Comparison of ENCODE assay signal across 17 cellular contexts in genomic region chr1:208230668-208231529, GRCh38. TPM values are rescaled to one million over a fixed set of nuclear protein-coding genes. Genes with fewer than 3 reads are reported as not detected.
DNase-seq lines count a peak whose midpoint lies in the region; ATAC-seq, FAIRE-seq and TF ChIP-seq lines count a peak whose summit lies in the region.
"Had no signal": no experiment of that assay in that cellular context is flagged by ENCODE, and none has a peak within 500 bp of the region (broad histone marks: within the 10 kb centered on the region; RNA-seq: fewer than 3 reads in every experiment).

No MANE protein-coding gene starts in this region.

- POLR2A ChIA-PET in SK-N-SH (lab: Yijun Ruan, JAX) (no interaction called here), Caco-2 (lab: Charles Lee) (no interaction called here)

- H3K4me2 ChIP-seq in SK-N-SH (peak overlapping the region; percentile 62; the same call in 1 of the 2 replicates), neural cell (ENCODE audit: low read length) (no peak overlapping the region)

- peaks cover 26 to 35% of the 10 kb centered on the region in 2 experiments for H3K4me1 ChIP-seq in SK-N-SH (ENCODE audit: control insufficient read depth in 1 of 2, insufficient read depth in 2 of 2, low read depth in 1 of 2, low read length in 1 of 2)
- peaks cover 84% of the 10 kb centered on the region for H3K4me1 ChIP-seq in upper lobe of right lung
- peaks cover 11% of the 10 kb centered on the region; the same call in 1 of the 2 replicates for H3K4me1 ChIP-seq in Caco-2
- peaks cover 50 to 62% (median 57%) of the 10 kb centered on the region in 3 donors for H3K4me1 ChIP-seq in pancreas

- intact Hi-C loops in upper lobe of right lung (cut with DNase I) (no loop called here), Caco-2 (cut with micrococcal nuclease; ENCODE audit: unreplicated experiment) (no loop called here), pancreas (cut with DNase I) (no loop called here)

- H3F3A ChIP-seq in SK-N-SH (replicated peaks; ENCODE audit: insufficient read depth): peaks cover 9% of the 10 kb centered on the region
- H3F3A ChIP-seq in neural cell (ENCODE audit: insufficient read depth, low read length, poor library complexity, severe bottlenecking): peaks cover 3% of the 10 kb centered on the region

- no peak for ATAC-seq in SK-N-SH treated with all-trans-retinoic acid at 6 μM for 48 hours
- peak; percentile 34 for ATAC-seq in esophagus mucosa
- peak; percentile 63 for ATAC-seq in upper lobe of right lung
- no peak for ATAC-seq in pancreas
- ATAC-seq: HCT116, heart left ventricle, T-cell had no signal

- H3K9ac ChIP-seq in SK-N-SH: no peak overlapping the region
- H3K9ac ChIP-seq in neural cell (ENCODE audit: low read length): peak overlapping the region; percentile 44

- no peaks in the 10 kb centered on the region; the same call in 1 of the 2 replicates for H4K20me1 ChIP-seq in SK-N-SH (ENCODE audit: insufficient read depth)
- peaks cover 7% of the 10 kb centered on the region for H4K20me1 ChIP-seq in neural cell (ENCODE audit: insufficient read depth)

- TF ChIP-seq RAD21 in SK-N-SH (IDR thresholded peaks at IDR 0.05; ENCODE audit: low read length) (no peak), neural cell (conservative IDR thresholded peaks at IDR 0.05) (no peak)

- H3K27ac ChIP-seq in SK-N-SH (ENCODE audit: low read depth in 2 of 2, low read length in 1 of 2) (peak overlapping the region in 1 of 2 experiments; percentile 67; a peak in 2 of 4 replicates), neural cell (ENCODE audit: low read length) (peak overlapping the region; percentile 53), upper lobe of right lung (peak overlapping the region; percentile 25), pancreas (no peak overlapping the region)
- H3K27ac ChIP-seq: skin epidermis, VCaP had no signal

- H3K9me2 ChIP-seq in SK-N-SH (no peaks in the 10 kb centered on the region), neural cell (ENCODE audit: insufficient read depth, low read length) (no peaks in the 10 kb centered on the region)

- H3K36me3 ChIP-seq in SK-N-SH (replicated peaks in 1 of 2; ENCODE audit: control insufficient read depth in 1 of 2, insufficient read depth in 2 of 2, low read length in 1 of 2) (peaks cover 14 to 17% of the 10 kb centered on the region in 2 experiments), neural cell (ENCODE audit: insufficient read depth, low read length) (no peaks in the 10 kb centered on the region), upper lobe of right lung (no peaks in the 10 kb centered on the region), Caco-2 (ENCODE audit: control insufficient read depth, insufficient read depth, low read length) (no peaks in the 10 kb centered on the region), pancreas (no peaks in the 10 kb centered on the region)

- no peak overlapping the region for H3K27ac Mint-ChIP-seq in Caco-2 (ENCODE audit: unreplicated experiment)
- H3K27ac Mint-ChIP-seq: activated naive CD8-positive, alpha-beta T cell treated with anti-CD3 and anti-CD28 coated beads, Interleukin-2, amount 10 ng/mL, durations not matched to agents 7 days and 5 days; T-cell had no signal

- TF ChIP-seq CTCF in SK-N-SH (IDR thresholded peaks at IDR 0.05) (no peak), neural cell (IDR thresholded peaks at IDR 0.05; ENCODE audit: poor library complexity, severe bottlenecking) (no peak), upper lobe of right lung (IDR thresholded peaks at IDR 0.05) (no peak), Caco-2 (IDR thresholded peaks at IDR 0.05; ENCODE audit: insufficient read depth in 1 of 2, low read depth in 1 of 2, low read length in 1 of 2, severe bottlenecking in 1 of 2, unreplicated experiment in 1 of 2) (no peak), pancreas (IDR thresholded peaks at IDR 0.05) (no peak)

- H3K9me3 ChIP-seq in SK-N-SH: no peaks in the 10 kb centered on the region
- no peaks in the 10 kb centered on the region for H3K9me3 ChIP-seq in neural cell (ENCODE audit: low read length)
- H3K9me3 ChIP-seq in upper lobe of right lung: no peaks in the 10 kb centered on the region
- H3K9me3 ChIP-seq in Caco-2: no peaks in the 10 kb centered on the region
- H3K9me3 ChIP-seq in pancreas: no peaks in the 10 kb centered on the region
- H3K9me3 ChIP-seq: heart left ventricle had no signal

- TF ChIP-seq EP300 in SK-N-SH (IDR thresholded peaks at IDR 0.05; ENCODE audit: borderline replicate concordance in 1 of 2, low read depth in 1 of 2, low read length in 1 of 2) (no peak), neural cell (conservative IDR thresholded peaks at IDR 0.05; ENCODE audit: poor library complexity, severe bottlenecking) (no peak)

- DNase-seq in SK-N-SH: no peak
- DNase-seq in upper lobe of right lung: peak; percentile 75
- no peak for DNase-seq in Caco-2
- no peak for DNase-seq in pancreas
- no peak for DNase-seq in NK-92 (lab: John Stamatoyannopoulos, UW; ENCODE audit: unreplicated experiment)
- DNase-seq: activated naive CD8-positive, alpha-beta T cell treated with anti-CD3 and anti-CD28 coated beads, Interleukin-2, amount 10 ng/mL, durations not matched to agents 7 days and 5 days; heart left ventricle; NCI-H345; stimulated activated CD4-positive, alpha-beta T cell treated with anti-CD3 and anti-CD28 coated beads, Interleukin-4, amount 100 ng/mL, for 4 hours; stimulated activated CD8-positive, alpha-beta memory T cell treated with anti-CD3 and anti-CD28 coated beads, Interleukin-4, amount 100 ng/mL, for 48 hours; T-cell had no signal

- peaks cover 100% of the 10 kb centered on the region for H3K79me2 ChIP-seq in SK-N-SH (ENCODE audit: insufficient read depth)
- peaks cover 96% of the 10 kb centered on the region for H3K79me2 ChIP-seq in neural cell (replicated peaks; ENCODE audit: insufficient read depth, low read length)

- H3K27me3 Mint-ChIP-seq in Caco-2 (ENCODE audit: insufficient read depth, unreplicated experiment): no peaks in the 10 kb centered on the region

- CTCF ChIA-PET in SK-N-SH (lab: Yijun Ruan, JAX) (interaction anchor here (0.7 to 19.9 kb wide), 10 partner anchors 8 to 209 kb away, joined by 3 to 579 read pairs (median 4); no protein-coding TSS in a partner anchor), Caco-2 (lab: Charles Lee) (interaction anchor here (0.6 to 0.9 kb wide), 2 partner anchors 13 to 209 kb away, joined by 3 read pairs; partner anchors contain the start of gene PLXNA2)

- H2AFZ ChIP-seq in SK-N-SH (ENCODE audit: low read depth) (no peak overlapping the region), neural cell (ENCODE audit: low read depth, low read length) (no peak overlapping the region)

- H3K27me3 ChIP-seq in SK-N-SH (ENCODE audit: insufficient read depth) (no peaks in the 10 kb centered on the region), neural cell (ENCODE audit: insufficient read depth, low read depth, low read length) (no peaks in the 10 kb centered on the region), upper lobe of right lung (no peaks in the 10 kb centered on the region), Caco-2 (replicated peaks; ENCODE audit: control insufficient read depth, insufficient read depth, low read length) (no peaks in the 10 kb centered on the region), pancreas (no peaks in the 10 kb centered on the region)
- H3K27me3 ChIP-seq: heart left ventricle had no signal

- no peak for FAIRE-seq in pancreas (lab: Jason Lieb, UNC)

- H3K4me3 ChIP-seq in SK-N-SH (ENCODE audit: low read depth in 2 of 2, low read length in 1 of 2) (no peak overlapping the region), neural cell (ENCODE audit: low read length) (peak overlapping the region; percentile 49), upper lobe of right lung (no peak overlapping the region), Caco-2 (ENCODE audit: low read depth, low read length) (no peak overlapping the region), pancreas (no peak overlapping the region)
- H3K4me3 ChIP-seq: heart left ventricle, skin epidermis had no signal

- H3K9me3 Mint-ChIP-seq in Caco-2 (ENCODE audit: unreplicated experiment): no peaks in the 10 kb centered on the region
- H3K9me3 Mint-ChIP-seq: activated naive CD8-positive, alpha-beta T cell treated with anti-CD3 and anti-CD28 coated beads, Interleukin-2, amount 10 ng/mL, durations not matched to agents 7 days and 5 days; T-cell had no signal

- peaks cover 12% of the 10 kb centered on the region for H3K4me1 Mint-ChIP-seq in Caco-2 (ENCODE audit: low read depth, unreplicated experiment)

- no peak overlapping the region for H3K4me3 Mint-ChIP-seq in Caco-2 (ENCODE audit: unreplicated experiment)
- H3K4me3 Mint-ChIP-seq: activated naive CD8-positive, alpha-beta T cell treated with anti-CD3 and anti-CD28 coated beads, Interleukin-2, amount 10 ng/mL, durations not matched to agents 7 days and 5 days; T-cell had no signal

- H3K36me3 Mint-ChIP-seq in Caco-2 (ENCODE audit: insufficient read depth, unreplicated experiment): no peaks in the 10 kb centered on the region
- H3K36me3 Mint-ChIP-seq: activated naive CD8-positive, alpha-beta T cell treated with anti-CD3 and anti-CD28 coated beads, Interleukin-2, amount 10 ng/mL, durations not matched to agents 7 days and 5 days; T-cell had no signal

- WGBS in SK-N-SH (ENCODE audit: low lambda C conversion rate): 92% methylated on average over 15 of the region's 15 CpGs
- 66 to 69% methylated on average over 15 of the region's 15 CpGs for WGBS in pancreas, 2 donors

- no TSS peak for BruUV-seq in Caco-2 (replicated peaks; lab: Mats Ljungman, UMichigan)

TF ChIP-seq in SK-N-SH, 30 proteins besides CTCF, POLR2A, EP300 and RAD21 (continues in another document):
- TF ChIP-seq CHD2 (IDR thresholded peaks at IDR 0.05; ENCODE audit: low read length, partially characterized antibody) (no peak), NRF1 (IDR thresholded peaks at IDR 0.05; ENCODE audit: low read depth, low read length) (no peak), FOXJ3 (CRISPR knock-in tag; IDR thresholded peaks at IDR 0.05) (no peak)

TF ChIP-seq in SK-N-SH treated with all-trans-retinoic acid at 6 μM for 48 hours, 23 proteins besides CTCF, POLR2A, EP300 and RAD21 (continues in another document):
- no peak for TF ChIP-seq OSR1 (CRISPR knock-in tag; IDR thresholded peaks at IDR 0.05)
- TF ChIP-seq RARB (CRISPR knock-in tag; IDR thresholded peaks at IDR 0.05): no peak

TF ChIP-seq in neural cell, 6 proteins besides CTCF, POLR2A, EP300 and RAD21 (continues in another document):
- TF ChIP-seq TAF1 (IDR thresholded peaks at IDR 0.05; ENCODE audit: low read depth): no peak
- no peak for TF ChIP-seq SMC3 (conservative IDR thresholded peaks at IDR 0.05; ENCODE audit: poor library complexity)
- TF ChIP-seq POLR2AphosphoS5 (IDR thresholded peaks at IDR 0.05): no peak

RNA-seq across cellular contexts. Expression of gene PLXNA2, which starts 13.3 kb away (rescaled TPM):
- 7.3 and 8.5 TPM in 2 replicates for polyA plus RNA-seq in SK-N-SH (2012; rRNA removed)
- 3.9 and 6.2 TPM in 2 replicates for polyA plus RNA-seq in SK-N-SH (2012; cell fraction: cytosol; rRNA removed)
- 31.0 and 36.0 TPM in 2 replicates for polyA plus RNA-seq in SK-N-SH (2012; cell fraction: nucleus; rRNA removed)
- total RNA-seq in esophagus mucosa: 47.5 TPM
- 30.6 and 48.6 TPM in 2 replicates for polyA plus RNA-seq in neural cell
- polyA minus RNA-seq in neural cell: 129 and 143 TPM in 2 replicates
- total RNA-seq in upper lobe of right lung: 98.5 TPM
- total RNA-seq in Caco-2 (2022): 3.2 and 5.7 TPM in 2 replicates
- 100 to 1,000 TPM in 2 of 6 donors, 10 to 100 TPM in 4; 63.9 to 137 (median 80.1) TPM for total RNA-seq in pancreas
- 10 to 100 TPM; 48.7 to 52.2 TPM for polyA plus RNA-seq in pancreas

Comparison
In these comparisons a context has a peak if more than half of its experiments do, and no peak if none do; other contexts are left out.
1. H3K27ac ChIP-seq: peak in neural cell (single experiment) and upper lobe of right lung (single experiment); none in pancreas (0 of 4).
2. ATAC-seq: peak in esophagus mucosa (single experiment) and upper lobe of right lung (single experiment); none in SK-N-SH treated with all-trans-retinoic acid at 6 μM for 48 hours (single experiment) and pancreas (0 of 4).